ENCODE assay signal across 23 cellular contexts in the genomic region with DNA sequence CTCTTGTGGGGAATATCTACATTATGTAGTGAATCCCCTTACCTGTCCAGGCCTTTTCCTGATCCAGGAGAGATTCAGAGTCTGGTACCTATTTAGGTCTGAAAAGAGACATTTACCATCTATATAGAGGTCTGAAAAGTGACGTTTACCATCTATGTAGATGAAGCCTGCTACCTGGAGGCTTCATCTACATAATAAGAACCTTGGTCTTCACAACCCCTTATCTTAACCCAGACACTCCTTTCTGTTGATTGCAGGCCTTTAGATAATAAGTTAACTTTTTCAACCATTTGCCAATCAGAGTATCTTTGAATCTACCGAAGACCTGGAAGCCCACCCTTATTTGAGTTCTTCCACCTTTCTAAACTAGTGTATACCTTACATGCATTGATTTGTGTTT.
"Had no signal": no experiment of that assay in that cellular context is flagged by ENCODE, and none has a peak within 500 bp of the region (broad histone marks: within the 10 kb centered on the region; RNA-seq: fewer than 3 reads in every experiment).

No MANE protein-coding gene starts in this region.

- H3K27ac ChIP-seq: cardiac muscle cell, esophagus squamous epithelium, gastrocnemius medialis, neural progenitor cell, transverse colon, vagina had no signal

- DNase-seq: activated CD4-positive, alpha-beta memory T cell treated with anti-CD3 and anti-CD28 coated beads for 36 hours; activated CD4-positive, alpha-beta T cell treated with anti-CD3 and anti-CD28 coated beads for 48 hours; activated effector memory CD4-positive, alpha-beta T cell treated with Interleukin-2 at 50 U/mL for 16 hours; activated naive CD4-positive, alpha-beta T cell treated with anti-CD3 and anti-CD28 coated beads for 36 hours; activated naive CD8-positive, alpha-beta T cell treated with anti-CD3 and anti-CD28 coated beads, Interleukin-2, amount 10 ng/mL, durations not matched to agents 7 days and 5 days; activated T-cell treated with anti-CD3 and anti-CD28 coated beads, Interleukin-2, amount 50 U/mL, for 72 hours; amniotic stem cell; effector memory CD4-positive, alpha-beta T cell; esophagus squamous epithelium; gastrocnemius medialis; heart right ventricle; kidney; naive thymus-derived CD8-positive, alpha-beta T cell; posterior cingulate gyrus; stimulated activated CD4-positive, alpha-beta T cell treated with anti-CD3 and anti-CD28 coated beads, Interleukin-4, amount 100 ng/mL, for 24 hours; stimulated activated naive CD4-positive, alpha-beta T cell treated with Interleukin-2 at 50 U/mL for 16 hours; substantia nigra; transverse colon had no signal

- H3K4me1 ChIP-seq: neural progenitor cell, transverse colon, vagina had no signal

- H3K4me2 ChIP-seq: neural progenitor cell had no signal

- H3K9ac ChIP-seq: neural progenitor cell had no signal

- H3K9me3 ChIP-seq: esophagus squamous epithelium, gastrocnemius medialis, heart right ventricle, transverse colon, vagina had no signal

- H3K4me3 ChIP-seq: cardiac muscle cell, esophagus squamous epithelium, gastrocnemius medialis, heart right ventricle, lung, neural progenitor cell, transverse colon, vagina had no signal

- H3K36me3 ChIP-seq: neural progenitor cell had no signal

- H3K27me3 ChIP-seq: cardiac muscle cell, esophagus squamous epithelium, gastrocnemius medialis, heart right ventricle, neural progenitor cell, transverse colon, vagina had no signal

- H2AFZ ChIP-seq: neural progenitor cell had no signal

- FAIRE-seq: endothelial cell of umbilical vein, kidney had no signal
